Comparison of ENCODE assay signal across 22 cellular contexts in genomic region chr2:9166579-9167392, GRCh38. TPM values are rescaled to one million over a fixed set of nuclear protein-coding genes. Genes with fewer than 3 reads are reported as not detected.
DNase-seq lines count a peak whose midpoint lies in the region; TF ChIP-seq lines count a peak whose summit lies in the region.
"Had no signal": no experiment of that assay in that cellular context is flagged by ENCODE, and none has a peak within 500 bp of the region (broad histone marks: within the 10 kb centered on the region; RNA-seq: fewer than 3 reads in every experiment).

No MANE protein-coding gene starts in this region.

- H4K8ac ChIP-seq in mesenchymal stem cell (ENCODE audit: low read length) = no peak overlapping the region

- WGBS in mesenchymal stem cell = 85% methylated on average over 11 of the region's 11 CpGs

- H3K27me3 Mint-ChIP-seq in dendritic cell treated with granulocyte-macrophage colony-stimulating factor and Interleukin-4, amounts not matched to agents 40 ng/mL and 50 ng/mL, for 4 days = no peaks in the 10 kb centered on the region
- no peaks in the 10 kb centered on the region for H3K27me3 Mint-ChIP-seq in type B pancreatic cell
- peaks cover 17% of the 10 kb centered on the region for H3K27me3 Mint-ChIP-seq in activated T-cell treated with anti-CD3 and anti-CD28 coated beads, Interleukin-2, amount 50 U/mL, for 24 hours
- peaks cover 9% of the 10 kb centered on the region for H3K27me3 Mint-ChIP-seq in activated naive CD8-positive, alpha-beta T cell treated with anti-CD3 and anti-CD28 coated beads for 36 hours

- H3K4me1 ChIP-seq in mesenchymal stem cell (ENCODE audit: control insufficient read depth, insufficient read depth, low read depth, low read length) = peaks cover 7% of the 10 kb centered on the region
- H3K4me1 ChIP-seq: testis had no signal

- TF ChIP-seq CTCF in type B pancreatic cell (conservative IDR thresholded peaks at IDR 0.05) = no peak

- H4K91ac ChIP-seq in mesenchymal stem cell (ENCODE audit: low read length) = no peak overlapping the region

- H3K4me2 ChIP-seq in mesenchymal stem cell (ENCODE audit: low read length, poor library complexity, severe bottlenecking) = no peak overlapping the region
- H3K4me2 ChIP-seq: GM23338, smooth muscle cell had no signal

- H3K18ac ChIP-seq in mesenchymal stem cell (ENCODE audit: low read depth in 1 of 2, low read length in 2 of 2) = peak overlapping the region in 1 of 2 experiments; percentile 78

- H3K4me3 ChIP-seq in mesenchymal stem cell (ENCODE audit: insufficient read depth in 1 of 2, low read depth in 1 of 2, low read length in 2 of 2) = no peak overlapping the region
- H3K4me3 ChIP-seq: GM23338, smooth muscle cell, testis had no signal

- peak overlapping the region in 1 of 2 experiments; percentile 71 for H3K14ac ChIP-seq in mesenchymal stem cell (ENCODE audit: low read length in 2 of 2)

- no peak overlapping the region for H2BK15ac ChIP-seq in mesenchymal stem cell (ENCODE audit: low read depth, poor library complexity, severe bottlenecking)

- no peak overlapping the region for H2AFZ ChIP-seq in mesenchymal stem cell (ENCODE audit: low read depth, low read length)
- H2AFZ ChIP-seq: GM23338 had no signal

- H3K27ac ChIP-seq in mesenchymal stem cell (ENCODE audit: low read length, poor library complexity, severe bottlenecking) = no peak overlapping the region
- H3K27ac ChIP-seq: HL-60, testis had no signal

- intact Hi-C loops in dendritic cell treated with granulocyte-macrophage colony-stimulating factor and Interleukin-4, amounts not matched to agents 40 ng/mL and 50 ng/mL, for 4 days (cut with micrococcal nuclease) = loop anchor here (5.0 kb wide), 1 partner anchor 41 kb away; the partner anchor contains the start of gene ASAP2

- H2AK5ac ChIP-seq in mesenchymal stem cell (ENCODE audit: low read length, severe bottlenecking) = no peak overlapping the region

- H3K9me3 ChIP-seq in mesenchymal stem cell (ENCODE audit: control insufficient read depth, low read length) = no peaks in the 10 kb centered on the region
- H3K9me3 ChIP-seq: testis had no signal

- H3K4me3 Mint-ChIP-seq in dendritic cell treated with granulocyte-macrophage colony-stimulating factor and Interleukin-4, amounts not matched to agents 40 ng/mL and 50 ng/mL, for 4 days = no peak overlapping the region
- H3K4me3 Mint-ChIP-seq in type B pancreatic cell = no peak overlapping the region
- H3K4me3 Mint-ChIP-seq in activated T-cell treated with anti-CD3 and anti-CD28 coated beads, Interleukin-2, amount 50 U/mL, for 24 hours = no peak overlapping the region
- no peak overlapping the region for H3K4me3 Mint-ChIP-seq in activated naive CD8-positive, alpha-beta T cell treated with anti-CD3 and anti-CD28 coated beads for 36 hours
- H3K4me3 Mint-ChIP-seq: activated CD4-positive, alpha-beta memory T cell treated with anti-CD3 and anti-CD28 coated beads, Interleukin-2, amount 10 ng/mL, durations not matched to agents 7 days and 5 days; activated T-cell treated with anti-CD3 and anti-CD28 coated beads, Interleukin-2, amount 50 U/mL, for 72 hours; GM23338 had no signal

- H3K23ac ChIP-seq in mesenchymal stem cell (ENCODE audit: low read length in 2 of 2) = no peak overlapping the region

- H2BK120ac ChIP-seq in mesenchymal stem cell (ENCODE audit: low read depth, low read length) = no peak overlapping the region

- H2BK5ac ChIP-seq in mesenchymal stem cell (ENCODE audit: low read depth, low read length, poor library complexity, severe bottlenecking) = no peak overlapping the region

- no peaks in the 10 kb centered on the region for H3K27me3 ChIP-seq in mesenchymal stem cell (ENCODE audit: control insufficient read depth in 1 of 2, insufficient read depth in 1 of 2, low read length in 2 of 2)
- H3K27me3 ChIP-seq: testis had no signal

- peak overlapping the region; percentile 99 for H3K27ac Mint-ChIP-seq in dendritic cell treated with granulocyte-macrophage colony-stimulating factor and Interleukin-4, amounts not matched to agents 40 ng/mL and 50 ng/mL, for 4 days
- peak overlapping the region; percentile 74 for H3K27ac Mint-ChIP-seq in type B pancreatic cell
- H3K27ac Mint-ChIP-seq in activated T-cell treated with anti-CD3 and anti-CD28 coated beads, Interleukin-2, amount 50 U/mL, for 24 hours = no peak overlapping the region
- H3K27ac Mint-ChIP-seq in activated naive CD8-positive, alpha-beta T cell treated with anti-CD3 and anti-CD28 coated beads for 36 hours = no peak overlapping the region
- H3K27ac Mint-ChIP-seq: activated CD4-positive, alpha-beta memory T cell treated with anti-CD3 and anti-CD28 coated beads, Interleukin-2, amount 10 ng/mL, durations not matched to agents 7 days and 5 days; activated T-cell treated with anti-CD3 and anti-CD28 coated beads, Interleukin-2, amount 50 U/mL, for 72 hours; GM23338 had no signal

- peaks cover 60% of the 10 kb centered on the region for H3K4me1 Mint-ChIP-seq in dendritic cell treated with granulocyte-macrophage colony-stimulating factor and Interleukin-4, amounts not matched to agents 40 ng/mL and 50 ng/mL, for 4 days (ENCODE audit: low read depth)
- peaks cover 33% of the 10 kb centered on the region for H3K4me1 Mint-ChIP-seq in type B pancreatic cell (ENCODE audit: unreplicated experiment)
- no peaks in the 10 kb centered on the region for H3K4me1 Mint-ChIP-seq in activated T-cell treated with anti-CD3 and anti-CD28 coated beads, Interleukin-2, amount 50 U/mL, for 24 hours (ENCODE audit: low read depth)
- H3K4me1 Mint-ChIP-seq in activated naive CD8-positive, alpha-beta T cell treated with anti-CD3 and anti-CD28 coated beads for 36 hours = no peaks in the 10 kb centered on the region
- H3K4me1 Mint-ChIP-seq: activated CD4-positive, alpha-beta memory T cell treated with anti-CD3 and anti-CD28 coated beads, Interleukin-2, amount 10 ng/mL, durations not matched to agents 7 days and 5 days had no signal

- H3K79me1 ChIP-seq in mesenchymal stem cell (replicated peaks; ENCODE audit: low read length, poor library complexity, severe bottlenecking) = no peaks in the 10 kb centered on the region

- DNase-seq in NK-92 treated with Interleukin-12 subunit alpha and Interleukin-12 subunit beta, amount 100 ng/mL, for 24 hours (lab: John Stamatoyannopoulos, UW) = peak; percentile 19
- DNase-seq in NK-92 (lab: John Stamatoyannopoulos, UW; ENCODE audit: unreplicated experiment) (no peak), mesenchymal stem cell (peak; percentile 22), type B pancreatic cell (ENCODE audit: extremely low spot score, unreplicated experiment) (no peak), AML-193 (lab: John Stamatoyannopoulos, UW) (no peak)
- no peak for DNase-seq in activated T-cell treated with anti-CD3 and anti-CD28 coated beads, Interleukin-2, amount 50 U/mL, for 24 hours
- no peak for DNase-seq in activated naive CD8-positive, alpha-beta T cell treated with anti-CD3 and anti-CD28 coated beads for 36 hours
- DNase-seq: 8988T; activated CD4-positive, alpha-beta memory T cell treated with anti-CD3 and anti-CD28 coated beads, Interleukin-2, amount 10 ng/mL, durations not matched to agents 7 days and 5 days; activated T-cell treated with anti-CD3 and anti-CD28 coated beads, Interleukin-2, amount 50 U/mL, for 72 hours; C1 segment of cervical spinal cord; hypothalamus; KBM-7; NCI-H1048; NCI-H2029 treated with DMSO at 0.1 percent for 48 hours; NCI-H446 treated with DMSO at 0.1 percent for 48 hours; testis had no signal

- no peaks in the 10 kb centered on the region for H3K9me3 Mint-ChIP-seq in dendritic cell treated with granulocyte-macrophage colony-stimulating factor and Interleukin-4, amounts not matched to agents 40 ng/mL and 50 ng/mL, for 4 days
- H3K9me3 Mint-ChIP-seq in type B pancreatic cell = no peaks in the 10 kb centered on the region
- H3K9me3 Mint-ChIP-seq in activated T-cell treated with anti-CD3 and anti-CD28 coated beads, Interleukin-2, amount 50 U/mL, for 24 hours = no peaks in the 10 kb centered on the region
- no peaks in the 10 kb centered on the region for H3K9me3 Mint-ChIP-seq in activated naive CD8-positive, alpha-beta T cell treated with anti-CD3 and anti-CD28 coated beads for 36 hours
- H3K9me3 Mint-ChIP-seq: activated CD4-positive, alpha-beta memory T cell treated with anti-CD3 and anti-CD28 coated beads, Interleukin-2, amount 10 ng/mL, durations not matched to agents 7 days and 5 days; activated naive CD4-positive, alpha-beta T cell treated with anti-CD3 and anti-CD28 coated beads, Interleukin-2, amount 50 U/mL, for 72 hours; activated T-cell treated with anti-CD3 and anti-CD28 coated beads, Interleukin-2, amount 50 U/mL, for 72 hours had no signal

- H3K36me3 ChIP-seq in mesenchymal stem cell (ENCODE audit: control insufficient read depth in 1 of 2, insufficient read depth in 2 of 2, low read depth in 1 of 2, low read length in 2 of 2) = no peaks in the 10 kb centered on the region

- peak overlapping the region in 1 of 2 experiments; percentile 65 for H2BK12ac ChIP-seq in mesenchymal stem cell (ENCODE audit: low read length in 2 of 2)

- peaks cover 5% of the 10 kb centered on the region for H3K36me3 Mint-ChIP-seq in dendritic cell treated with granulocyte-macrophage colony-stimulating factor and Interleukin-4, amounts not matched to agents 40 ng/mL and 50 ng/mL, for 4 days (ENCODE audit: low read depth)
- H3K36me3 Mint-ChIP-seq in type B pancreatic cell = no peaks in the 10 kb centered on the region
- H3K36me3 Mint-ChIP-seq in activated T-cell treated with anti-CD3 and anti-CD28 coated beads, Interleukin-2, amount 50 U/mL, for 24 hours (ENCODE audit: low read depth) = no peaks in the 10 kb centered on the region
- H3K36me3 Mint-ChIP-seq in activated naive CD8-positive, alpha-beta T cell treated with anti-CD3 and anti-CD28 coated beads for 36 hours = no peaks in the 10 kb centered on the region
- H3K36me3 Mint-ChIP-seq: activated naive CD4-positive, alpha-beta T cell treated with anti-CD3 and anti-CD28 coated beads, Interleukin-2, amount 50 U/mL, for 72 hours had no signal

- H3K4ac ChIP-seq in mesenchymal stem cell (ENCODE audit: low read depth in 1 of 2, low read length in 2 of 2) = peak overlapping the region in 1 of 2 experiments; percentile 43

- H3K9ac ChIP-seq in mesenchymal stem cell (ENCODE audit: low read length) = peak overlapping the region; percentile 24

RNA-seq across cellular contexts. Expression of gene ASAP2, which starts 39.8 kb away (rescaled TPM):
- 27.5 TPM for polyA plus RNA-seq in mesenchymal stem cell (2013, experiment 1 of 2)
- 23.9 TPM for polyA plus RNA-seq in mesenchymal stem cell (2013, experiment 2 of 2)
- total RNA-seq in type B pancreatic cell (ENCODE audit: low replicate concordance) = 45.6 and 49.6 TPM in 2 replicates
- under 1 TPM; 0.04 to 0.12 TPM for total RNA-seq in activated naive CD8-positive, alpha-beta T cell treated with anti-CD3 and anti-CD28 coated beads for 36 hours

Comparison
In these comparisons a context has a peak if more than half of its experiments do, and no peak if none do; other contexts are left out.
1. DNase-seq: peak in NK-92 treated with Interleukin-12 subunit alpha and Interleukin-12 subunit beta, amount 100 ng/mL, for 24 hours (single experiment) and mesenchymal stem cell (single experiment); none in NK-92 (single experiment), type B pancreatic cell (single experiment), activated T-cell treated with anti-CD3 and anti-CD28 coated beads, Interleukin-2, amount 50 U/mL, for 24 hours (single experiment), activated naive CD8-positive, alpha-beta T cell treated with anti-CD3 and anti-CD28 coated beads for 36 hours (single experiment) and AML-193 (0 of 2).
2. H3K27ac Mint-ChIP-seq: peak in dendritic cell treated with granulocyte-macrophage colony-stimulating factor and Interleukin-4, amounts not matched to agents 40 ng/mL and 50 ng/mL, for 4 days (single experiment) and type B pancreatic cell (single experiment); none in activated T-cell treated with anti-CD3 and anti-CD28 coated beads, Interleukin-2, amount 50 U/mL, for 24 hours (single experiment) and activated naive CD8-positive, alpha-beta T cell treated with anti-CD3 and anti-CD28 coated beads for 36 hours (single experiment).
3. RNA of gene ASAP2, which starts 39.8 kb away (total RNA-seq): 45.6 to 49.6 TPM in type B pancreatic cell; 0.04 to 0.12 TPM in activated naive CD8-positive, alpha-beta T cell treated with anti-CD3 and anti-CD28 coated beads for 36 hours; every median in the first group is over 10 times any median in the second.